1 cellular context compared by ENCODE assay signal in genomic region chr16:31351246-31351936, GRCh38.
TF ChIP-seq lines count a peak whose summit lies in the region.

No MANE protein-coding gene starts in this region.

TF ChIP-seq in GM12878, 131 proteins besides CTCF, POLR2A, EP300 and RAD21 (continued from another document):
- TF ChIP-seq, protein P1, sequence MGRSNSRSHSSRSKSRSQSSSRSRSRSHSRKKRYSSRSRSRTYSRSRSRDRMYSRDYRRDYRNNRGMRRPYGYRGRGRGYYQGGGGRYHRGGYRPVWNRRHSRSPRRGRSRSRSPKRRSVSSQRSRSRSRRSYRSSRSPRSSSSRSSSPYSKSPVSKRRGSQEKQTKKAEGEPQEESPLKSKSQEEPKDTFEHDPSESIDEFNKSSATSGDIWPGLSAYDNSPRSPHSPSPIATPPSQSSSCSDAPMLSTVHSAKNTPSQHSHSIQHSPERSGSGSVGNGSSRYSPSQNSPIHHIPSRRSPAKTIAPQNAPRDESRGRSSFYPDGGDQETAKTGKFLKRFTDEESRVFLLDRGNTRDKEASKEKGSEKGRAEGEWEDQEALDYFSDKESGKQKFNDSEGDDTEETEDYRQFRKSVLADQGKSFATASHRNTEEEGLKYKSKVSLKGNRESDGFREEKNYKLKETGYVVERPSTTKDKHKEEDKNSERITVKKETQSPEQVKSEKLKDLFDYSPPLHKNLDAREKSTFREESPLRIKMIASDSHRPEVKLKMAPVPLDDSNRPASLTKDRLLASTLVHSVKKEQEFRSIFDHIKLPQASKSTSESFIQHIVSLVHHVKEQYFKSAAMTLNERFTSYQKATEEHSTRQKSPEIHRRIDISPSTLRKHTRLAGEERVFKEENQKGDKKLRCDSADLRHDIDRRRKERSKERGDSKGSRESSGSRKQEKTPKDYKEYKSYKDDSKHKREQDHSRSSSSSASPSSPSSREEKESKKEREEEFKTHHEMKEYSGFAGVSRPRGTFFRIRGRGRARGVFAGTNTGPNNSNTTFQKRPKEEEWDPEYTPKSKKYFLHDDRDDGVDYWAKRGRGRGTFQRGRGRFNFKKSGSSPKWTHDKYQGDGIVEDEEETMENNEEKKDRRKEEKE (IDR thresholded peaks at IDR 0.05), result no peak
- TF ChIP-seq NFXL1 (IDR thresholded peaks at IDR 0.05; ENCODE audit: borderline replicate concordance) (no peak), YBX1 (IDR thresholded peaks at IDR 0.05) (no peak), IRF3 (IDR thresholded peaks at IDR 0.05) (no peak), CREM (IDR thresholded peaks at IDR 0.05; ENCODE audit: low read depth) (peak; percentile 52; the same call in 1 of the 2 replicates), CHD4 (IDR thresholded peaks at IDR 0.05) (no peak), GATAD2B (conservative IDR thresholded peaks at IDR 0.05; ENCODE audit: low read depth) (peak; percentile 50), CBFB (IDR thresholded peaks at IDR 0.05; ENCODE audit: low read depth) (no peak), BHLHE40 (IDR thresholded peaks at IDR 0.05; ENCODE audit: borderline replicate concordance in 1 of 2, low read depth in 2 of 2, low read length in 1 of 2) (peak in 1 of 2 experiments; percentile 3; a peak in 1 of 4 replicates), E4F1 (IDR thresholded peaks at IDR 0.05; ENCODE audit: borderline replicate concordance, partially characterized antibody) (no peak), IRF4 (IDR thresholded peaks at IDR 0.05; ENCODE audit: low read depth, low read length) (peak; percentile 70), FOS (IDR thresholded peaks at IDR 0.05; ENCODE audit: borderline replicate concordance, extremely low read depth, insufficient read length) (no peak), MYB (IDR thresholded peaks at IDR 0.05; ENCODE audit: borderline replicate concordance, low read depth, low read length) (no peak), ESRRA (IDR thresholded peaks at IDR 0.05; ENCODE audit: low read length) (no peak), RELB (IDR thresholded peaks at IDR 0.05; ENCODE audit: low read depth) (peak; percentile 88), NBN (IDR thresholded peaks at IDR 0.05) (no peak), HDAC6 (IDR thresholded peaks at IDR 0.05; ENCODE audit: unreplicated experiment) (no peak), SIN3A (IDR thresholded peaks at IDR 0.05; ENCODE audit: low read depth, low read length) (no peak), TCF12 (IDR thresholded peaks at IDR 0.05; ENCODE audit: low read depth, low read length) (no peak), ETV6 (conservative IDR thresholded peaks at IDR 0.05 in 1 of 2, IDR thresholded peaks at IDR 0.05 in 1 of 2; ENCODE audit: borderline replicate concordance in 1 of 2, low read depth in 1 of 2) (peak in 1 of 2 experiments; percentile 83; a peak in 2 of 4 replicates), MEF2A (IDR thresholded peaks at IDR 0.05; ENCODE audit: insufficient read depth, low read depth, low read length) (peak; percentile 65), HCFC1 (IDR thresholded peaks at IDR 0.05; ENCODE audit: low read length) (no peak), IKZF1 (conservative IDR thresholded peaks at IDR 0.05) (peak; percentile 98), NR2F1 (conservative IDR thresholded peaks at IDR 0.05) (peak; percentile 83), KDM1A (IDR thresholded peaks at IDR 0.05; ENCODE audit: borderline replicate concordance) (no peak), ZNF274 (IDR thresholded peaks at IDR 0.05; ENCODE audit: insufficient read depth, insufficient read length) (no peak), GABPA (IDR thresholded peaks at IDR 0.05; ENCODE audit: low read depth) (no peak), ZNF207 (IDR thresholded peaks at IDR 0.05; ENCODE audit: borderline replicate concordance) (no peak), SRF (IDR thresholded peaks at IDR 0.05; ENCODE audit: low read depth in 2 of 2, low read length in 2 of 2) (no peak)
- TF ChIP-seq, protein P2, sequence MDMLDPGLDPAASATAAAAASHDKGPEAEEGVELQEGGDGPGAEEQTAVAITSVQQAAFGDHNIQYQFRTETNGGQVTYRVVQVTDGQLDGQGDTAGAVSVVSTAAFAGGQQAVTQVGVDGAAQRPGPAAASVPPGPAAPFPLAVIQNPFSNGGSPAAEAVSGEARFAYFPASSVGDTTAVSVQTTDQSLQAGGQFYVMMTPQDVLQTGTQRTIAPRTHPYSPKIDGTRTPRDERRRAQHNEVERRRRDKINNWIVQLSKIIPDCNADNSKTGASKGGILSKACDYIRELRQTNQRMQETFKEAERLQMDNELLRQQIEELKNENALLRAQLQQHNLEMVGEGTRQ (IDR thresholded peaks at IDR 0.05; ENCODE audit: borderline replicate concordance, low read depth, low read length), result no peak
- TF ChIP-seq, protein P3, sequence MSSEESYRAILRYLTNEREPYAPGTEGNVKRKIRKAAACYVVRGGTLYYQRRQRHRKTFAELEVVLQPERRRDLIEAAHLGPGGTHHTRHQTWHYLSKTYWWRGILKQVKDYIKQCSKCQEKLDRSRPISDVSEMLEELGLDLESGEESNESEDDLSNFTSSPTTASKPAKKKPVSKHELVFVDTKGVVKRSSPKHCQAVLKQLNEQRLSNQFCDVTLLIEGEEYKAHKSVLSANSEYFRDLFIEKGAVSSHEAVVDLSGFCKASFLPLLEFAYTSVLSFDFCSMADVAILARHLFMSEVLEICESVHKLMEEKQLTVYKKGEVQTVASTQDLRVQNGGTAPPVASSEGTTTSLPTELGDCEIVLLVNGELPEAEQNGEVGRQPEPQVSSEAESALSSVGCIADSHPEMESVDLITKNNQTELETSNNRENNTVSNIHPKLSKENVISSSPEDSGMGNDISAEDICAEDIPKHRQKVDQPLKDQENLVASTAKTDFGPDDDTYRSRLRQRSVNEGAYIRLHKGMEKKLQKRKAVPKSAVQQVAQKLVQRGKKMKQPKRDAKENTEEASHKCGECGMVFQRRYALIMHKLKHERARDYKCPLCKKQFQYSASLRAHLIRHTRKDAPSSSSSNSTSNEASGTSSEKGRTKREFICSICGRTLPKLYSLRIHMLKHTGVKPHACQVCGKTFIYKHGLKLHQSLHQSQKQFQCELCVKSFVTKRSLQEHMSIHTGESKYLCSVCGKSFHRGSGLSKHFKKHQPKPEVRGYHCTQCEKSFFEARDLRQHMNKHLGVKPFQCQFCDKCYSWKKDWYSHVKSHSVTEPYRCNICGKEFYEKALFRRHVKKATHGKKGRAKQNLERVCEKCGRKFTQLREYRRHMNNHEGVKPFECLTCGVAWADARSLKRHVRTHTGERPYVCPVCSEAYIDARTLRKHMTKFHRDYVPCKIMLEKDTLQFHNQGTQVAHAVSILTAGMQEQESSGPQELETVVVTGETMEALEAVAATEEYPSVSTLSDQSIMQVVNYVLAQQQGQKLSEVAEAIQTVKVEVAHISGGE (CRISPR knock-in tag; IDR thresholded peaks at IDR 0.05), result no peak
- TF ChIP-seq, protein P4, sequence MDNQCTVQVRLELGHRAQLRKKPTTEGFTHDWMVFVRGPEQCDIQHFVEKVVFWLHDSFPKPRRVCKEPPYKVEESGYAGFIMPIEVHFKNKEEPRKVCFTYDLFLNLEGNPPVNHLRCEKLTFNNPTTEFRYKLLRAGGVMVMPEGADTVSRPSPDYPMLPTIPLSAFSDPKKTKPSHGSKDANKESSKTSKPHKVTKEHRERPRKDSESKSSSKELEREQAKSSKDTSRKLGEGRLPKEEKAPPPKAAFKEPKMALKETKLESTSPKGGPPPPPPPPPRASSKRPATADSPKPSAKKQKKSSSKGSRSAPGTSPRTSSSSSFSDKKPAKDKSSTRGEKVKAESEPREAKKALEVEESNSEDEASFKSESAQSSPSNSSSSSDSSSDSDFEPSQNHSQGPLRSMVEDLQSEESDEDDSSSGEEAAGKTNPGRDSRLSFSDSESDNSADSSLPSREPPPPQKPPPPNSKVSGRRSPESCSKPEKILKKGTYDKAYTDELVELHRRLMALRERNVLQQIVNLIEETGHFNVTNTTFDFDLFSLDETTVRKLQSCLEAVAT (IDR thresholded peaks at IDR 0.05), result no peak
- TF ChIP-seq, protein P5, sequence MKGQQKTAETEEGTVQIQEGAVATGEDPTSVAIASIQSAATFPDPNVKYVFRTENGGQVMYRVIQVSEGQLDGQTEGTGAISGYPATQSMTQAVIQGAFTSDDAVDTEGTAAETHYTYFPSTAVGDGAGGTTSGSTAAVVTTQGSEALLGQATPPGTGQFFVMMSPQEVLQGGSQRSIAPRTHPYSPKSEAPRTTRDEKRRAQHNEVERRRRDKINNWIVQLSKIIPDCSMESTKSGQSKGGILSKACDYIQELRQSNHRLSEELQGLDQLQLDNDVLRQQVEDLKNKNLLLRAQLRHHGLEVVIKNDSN (IDR thresholded peaks at IDR 0.05; ENCODE audit: borderline replicate concordance, extremely low read length, insufficient read depth, low read depth, low read length), result no peak
